ENCODE assay signal across 14 cellular contexts in genomic region chr15:86558252-86558651, GRCh38.
A peak's percentile ranks its signal among the peaks of the same experiment; 100 is the strongest.
DNase-seq lines count a peak whose midpoint lies in the region; ATAC-seq and TF ChIP-seq lines count a peak whose summit lies in the region.
"Had no signal": no experiment of that assay in that cellular context is flagged by ENCODE, and none has a peak within 500 bp of the region (broad histone marks: within the 10 kb centered on the region; RNA-seq: fewer than 3 reads in every experiment).

No MANE protein-coding gene starts in this region.

- H4K91ac ChIP-seq in mesenchymal stem cell (ENCODE audit: low read length): peak overlapping the region; percentile 1

- peak overlapping the region; percentile 42 for H2AFZ ChIP-seq in mesenchymal stem cell (ENCODE audit: low read depth, low read length)

- H3K4me1 ChIP-seq in HEK293 (ENCODE audit: control insufficient read depth, insufficient read depth, low read length) (peaks cover 30% of the 10 kb centered on the region), NT2/D1 (ENCODE audit: insufficient read depth, insufficient read length) (peaks cover 2% of the 10 kb centered on the region), mesenchymal stem cell (ENCODE audit: control insufficient read depth, insufficient read depth, low read depth, low read length) (no peaks in the 10 kb centered on the region)
- H3K4me1 ChIP-seq: BLaER1 treated with 17β-estradiol and CSF1 and Interleukin-3, amounts not matched to agents 10 nM and 100 nM had no signal

- H2BK120ac ChIP-seq in mesenchymal stem cell (ENCODE audit: low read depth, low read length): peak overlapping the region; percentile 30

- no peaks in the 10 kb centered on the region for H3K79me1 ChIP-seq in mesenchymal stem cell (replicated peaks; ENCODE audit: low read length, poor library complexity, severe bottlenecking)

- H3K27me3 ChIP-seq in NT2/D1 (ENCODE audit: insufficient read depth, insufficient read length) (no peaks in the 10 kb centered on the region), mesenchymal stem cell (ENCODE audit: control insufficient read depth in 1 of 2, insufficient read depth in 1 of 2, low read length in 2 of 2) (no peaks in the 10 kb centered on the region)
- H3K27me3 ChIP-seq: BLaER1 treated with 17β-estradiol and CSF1 and Interleukin-3, amounts not matched to agents 10 nM and 100 nM had no signal

- H3K4me3 ChIP-seq in HEK293 (ENCODE audit: low read depth, low read length) (no peak overlapping the region), NT2/D1 (ENCODE audit: insufficient read length, low read depth) (no peak overlapping the region), mesenchymal stem cell (ENCODE audit: insufficient read depth in 1 of 2, low read depth in 1 of 2, low read length in 2 of 2) (no peak overlapping the region)
- H3K4me3 ChIP-seq: BLaER1 treated with 17β-estradiol and CSF1 and Interleukin-3, amounts not matched to agents 10 nM and 100 nM had no signal

- H2BK15ac ChIP-seq in mesenchymal stem cell (ENCODE audit: low read depth, poor library complexity, severe bottlenecking): peak overlapping the region; percentile 57

- H2AK5ac ChIP-seq in mesenchymal stem cell (ENCODE audit: low read length, severe bottlenecking): no peak overlapping the region

- no peaks in the 10 kb centered on the region for H3K36me3 ChIP-seq in HEK293 (ENCODE audit: control insufficient read depth in 2 of 2, insufficient read depth in 1 of 2, low read length in 2 of 2)
- no peaks in the 10 kb centered on the region for H3K36me3 ChIP-seq in NT2/D1 (ENCODE audit: insufficient read depth, insufficient read length, low read length)
- H3K36me3 ChIP-seq in mesenchymal stem cell (ENCODE audit: control insufficient read depth in 1 of 2, insufficient read depth in 2 of 2, low read depth in 1 of 2, low read length in 2 of 2): no peaks in the 10 kb centered on the region
- H3K36me3 ChIP-seq: BLaER1 treated with 17β-estradiol and CSF1 and Interleukin-3, amounts not matched to agents 10 nM and 100 nM had no signal

- CTCF ChIA-PET in HEK293 (lab: Yijun Ruan, JAX): no interaction called here

- ATAC-seq in GM21723 (IDR thresholded peaks at IDR 0.05; ENCODE audit: unreplicated experiment): no peak
- ATAC-seq: CD8-positive, alpha-beta T cell had no signal

- H3K18ac ChIP-seq in mesenchymal stem cell (ENCODE audit: low read depth in 1 of 2, low read length in 2 of 2): peak overlapping the region; percentile 48 to 66

- no peak overlapping the region for H3K4me2 ChIP-seq in mesenchymal stem cell (ENCODE audit: low read length, poor library complexity, severe bottlenecking)
- H3K4me2 ChIP-seq: BLaER1 treated with 17β-estradiol and CSF1 and Interleukin-3, amounts not matched to agents 10 nM and 100 nM had no signal

- H3K9ac ChIP-seq in NT2/D1 (ENCODE audit: insufficient read length, low read depth) (no peak overlapping the region), mesenchymal stem cell (ENCODE audit: low read length) (no peak overlapping the region)
- H3K9ac ChIP-seq: BLaER1 treated with 17β-estradiol and CSF1 and Interleukin-3, amounts not matched to agents 10 nM and 100 nM had no signal

- peak overlapping the region in 1 of 2 experiments; percentile 37 for H2BK12ac ChIP-seq in mesenchymal stem cell (ENCODE audit: low read length in 2 of 2)

- H3K9me3 ChIP-seq in HEK293 (ENCODE audit: control insufficient read depth, insufficient read depth, low read depth, low read length) (no peaks in the 10 kb centered on the region), NT2/D1 (ENCODE audit: insufficient read depth, low read length) (no peaks in the 10 kb centered on the region), mesenchymal stem cell (ENCODE audit: control insufficient read depth, low read length) (no peaks in the 10 kb centered on the region)

- POLR2A ChIA-PET in HEK293 (lab: Yijun Ruan, JAX): no interaction called here

- H3K14ac ChIP-seq in mesenchymal stem cell (ENCODE audit: low read length in 2 of 2): no peak overlapping the region

- TF ChIP-seq CTCF in HEK293 (tag by site-specific recombination; IDR thresholded peaks at IDR 0.05): no peak

- H2BK5ac ChIP-seq in mesenchymal stem cell (ENCODE audit: low read depth, low read length, poor library complexity, severe bottlenecking): no peak overlapping the region

- no peak overlapping the region for H4K8ac ChIP-seq in mesenchymal stem cell (ENCODE audit: low read length)

- peak overlapping the region; percentile 38; the same call in 1 of the 2 replicates for H3K27ac ChIP-seq in HEK293 (ENCODE audit: extremely low read depth, low read depth, low read length)
- no peak overlapping the region for H3K27ac ChIP-seq in mesenchymal stem cell (ENCODE audit: low read length, poor library complexity, severe bottlenecking)
- H3K27ac ChIP-seq: BLaER1 treated with 17β-estradiol and CSF1 and Interleukin-3, amounts not matched to agents 10 nM and 100 nM had no signal

- H3K4ac ChIP-seq in mesenchymal stem cell (ENCODE audit: low read depth in 1 of 2, low read length in 2 of 2): peak overlapping the region; percentile 58 to 60

- DNase-seq in NT2/D1 (ENCODE audit: low read depth, low spot score) (peak; percentile 22), mesenchymal stem cell (no peak), HuH-7 (ENCODE audit: low spot score) (no peak), DMS153 treated with DMSO at 0.1 percent for 48 hours (lab: John Stamatoyannopoulos, UW; ENCODE audit: unreplicated experiment) (no peak)
- DNase-seq: Calu3; CD8-positive, alpha-beta T cell; DMS 273 treated with DMSO at 0.1 percent for 48 hours; DMS79; GDM1; GOT3; H9 had no signal

- no peak overlapping the region for H3K23ac ChIP-seq in mesenchymal stem cell (ENCODE audit: low read length in 2 of 2)

TF ChIP-seq in HEK293, 187 proteins besides CTCF, POLR2A, EP300 and RAD21 (continues in another document):
- TF ChIP-seq ZNF530 (tag by site-specific recombination; IDR thresholded peaks at IDR 0.05; ENCODE audit: low read depth): no peak
- TF ChIP-seq PRDM6 (tag by site-specific recombination; IDR thresholded peaks at IDR 0.05): no peak
- TF ChIP-seq ZNF23 (tag by site-specific recombination; IDR thresholded peaks at IDR 0.05; ENCODE audit: borderline replicate concordance): no peak
- TF ChIP-seq ZNF10 (tag by site-specific recombination; IDR thresholded peaks at IDR 0.05): no peak
- no peak for TF ChIP-seq ZNF658 (tag by site-specific recombination; IDR thresholded peaks at IDR 0.05)
- TF ChIP-seq ZNF521 (tag by site-specific recombination; IDR thresholded peaks at IDR 0.05): no peak
- TF ChIP-seq ZNF510 (tag by site-specific recombination; IDR thresholded peaks at IDR 0.05; ENCODE audit: insufficient replicate concordance): no peak
- TF ChIP-seq, protein P1, sequence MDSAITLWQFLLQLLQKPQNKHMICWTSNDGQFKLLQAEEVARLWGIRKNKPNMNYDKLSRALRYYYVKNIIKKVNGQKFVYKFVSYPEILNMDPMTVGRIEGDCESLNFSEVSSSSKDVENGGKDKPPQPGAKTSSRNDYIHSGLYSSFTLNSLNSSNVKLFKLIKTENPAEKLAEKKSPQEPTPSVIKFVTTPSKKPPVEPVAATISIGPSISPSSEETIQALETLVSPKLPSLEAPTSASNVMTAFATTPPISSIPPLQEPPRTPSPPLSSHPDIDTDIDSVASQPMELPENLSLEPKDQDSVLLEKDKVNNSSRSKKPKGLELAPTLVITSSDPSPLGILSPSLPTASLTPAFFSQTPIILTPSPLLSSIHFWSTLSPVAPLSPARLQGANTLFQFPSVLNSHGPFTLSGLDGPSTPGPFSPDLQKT (IDR thresholded peaks at IDR 0.05; ENCODE audit: borderline replicate concordance, low read depth, low read length): no peak
- TF ChIP-seq TCF7L2 (IDR thresholded peaks at IDR 0.05; ENCODE audit: borderline replicate concordance, low read depth, low read length): no peak
- TF ChIP-seq ZNF211 (tag by site-specific recombination; IDR thresholded peaks at IDR 0.05; ENCODE audit: low read depth): no peak
- TF ChIP-seq KLF16 (tag by site-specific recombination; IDR thresholded peaks at IDR 0.05): no peak
- TF ChIP-seq PRDM1 (tag by site-specific recombination; IDR thresholded peaks at IDR 0.05): no peak
- no peak for TF ChIP-seq ZNF555 (tag by site-specific recombination; conservative IDR thresholded peaks at IDR 0.05)
- no peak for TF ChIP-seq ZNF138 (tag by site-specific recombination; IDR thresholded peaks at IDR 0.05; ENCODE audit: borderline replicate concordance)
- TF ChIP-seq, protein P2, sequence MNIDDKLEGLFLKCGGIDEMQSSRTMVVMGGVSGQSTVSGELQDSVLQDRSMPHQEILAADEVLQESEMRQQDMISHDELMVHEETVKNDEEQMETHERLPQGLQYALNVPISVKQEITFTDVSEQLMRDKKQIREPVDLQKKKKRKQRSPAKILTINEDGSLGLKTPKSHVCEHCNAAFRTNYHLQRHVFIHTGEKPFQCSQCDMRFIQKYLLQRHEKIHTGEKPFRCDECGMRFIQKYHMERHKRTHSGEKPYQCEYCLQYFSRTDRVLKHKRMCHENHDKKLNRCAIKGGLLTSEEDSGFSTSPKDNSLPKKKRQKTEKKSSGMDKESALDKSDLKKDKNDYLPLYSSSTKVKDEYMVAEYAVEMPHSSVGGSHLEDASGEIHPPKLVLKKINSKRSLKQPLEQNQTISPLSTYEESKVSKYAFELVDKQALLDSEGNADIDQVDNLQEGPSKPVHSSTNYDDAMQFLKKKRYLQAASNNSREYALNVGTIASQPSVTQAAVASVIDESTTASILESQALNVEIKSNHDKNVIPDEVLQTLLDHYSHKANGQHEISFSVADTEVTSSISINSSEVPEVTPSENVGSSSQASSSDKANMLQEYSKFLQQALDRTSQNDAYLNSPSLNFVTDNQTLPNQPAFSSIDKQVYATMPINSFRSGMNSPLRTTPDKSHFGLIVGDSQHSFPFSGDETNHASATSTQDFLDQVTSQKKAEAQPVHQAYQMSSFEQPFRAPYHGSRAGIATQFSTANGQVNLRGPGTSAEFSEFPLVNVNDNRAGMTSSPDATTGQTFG (tag by site-specific recombination; IDR thresholded peaks at IDR 0.05; ENCODE audit: borderline replicate concordance): no peak
- TF ChIP-seq ZNF623 (tag by site-specific recombination; IDR thresholded peaks at IDR 0.05): no peak
